8 cellular contexts compared by ENCODE assay signal in the genomic region with DNA sequence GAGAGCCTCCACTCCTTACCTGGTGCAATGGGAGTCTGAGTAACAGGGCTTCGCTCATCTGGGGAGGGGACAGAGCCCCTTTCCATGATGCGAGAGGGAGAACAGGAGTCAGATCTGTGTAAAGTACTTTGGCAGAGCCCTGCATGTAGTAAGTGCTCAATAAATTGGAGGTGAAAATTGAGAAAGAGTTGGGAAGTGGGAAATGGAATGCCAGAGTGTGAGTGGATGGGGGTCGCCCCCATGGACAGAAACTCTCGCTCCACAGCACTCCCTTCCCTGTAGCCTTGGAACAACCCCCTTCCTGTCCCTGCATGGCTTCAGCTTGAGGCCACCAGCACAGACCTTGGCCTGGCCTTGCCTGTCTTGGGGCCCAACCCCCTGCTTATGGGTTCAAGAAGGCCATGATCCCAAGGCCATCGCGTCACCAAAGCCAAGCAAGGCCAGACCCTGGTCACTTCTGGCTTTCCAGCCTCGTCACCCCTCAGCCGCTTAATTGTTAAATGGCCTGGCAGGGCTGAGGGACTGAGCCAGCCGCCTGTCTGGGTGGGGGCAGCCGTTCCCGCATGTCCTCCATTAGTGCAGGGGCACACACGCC.
DNase-seq lines count a peak whose midpoint lies in the region; ATAC-seq and TF ChIP-seq lines count a peak whose summit lies in the region.

No MANE protein-coding gene starts in this region.

- WGBS in body of pancreas, 2 donors = 82 to 86% methylated on average over 11 to 12 of the region's 12 CpGs
- 90 to 91% methylated on average over 12 of the region's 12 CpGs for WGBS in sigmoid colon, 2 donors

- intact Hi-C loops in body of pancreas (cut with DNase I) (no loop called here), sigmoid colon (cut with DNase I) (loop anchor here (1.0 kb wide), 1 partner anchor 224 kb away; no protein-coding TSS in a partner anchor)

- TF ChIP-seq CTCF in body of pancreas (IDR thresholded peaks at IDR 0.05) = no peak
- no peak for TF ChIP-seq CTCF in sigmoid colon (IDR thresholded peaks at IDR 0.05)

- no peak overlapping the region for H2AFZ ChIP-seq in ACC112 (ENCODE audit: low read length, unreplicated experiment)

- no peak for TF ChIP-seq EP300 in sigmoid colon (IDR thresholded peaks at IDR 0.05)

- no peaks in the 10 kb centered on the region for H3K79me2 ChIP-seq in ACC112 (ENCODE audit: control insufficient read depth, insufficient read depth, low read length, unreplicated experiment)

- no peak for TF ChIP-seq POLR2A in body of pancreas (IDR thresholded peaks at IDR 0.05)
- no peak for TF ChIP-seq POLR2A in sigmoid colon (IDR thresholded peaks at IDR 0.05)

- no peaks in the 10 kb centered on the region for H3K9me3 ChIP-seq in body of pancreas
- no peaks in the 10 kb centered on the region for H3K9me3 ChIP-seq in sigmoid colon

- ATAC-seq in body of pancreas = no peak

- H3K27me3 ChIP-seq in ACC112 (ENCODE audit: insufficient read depth, low read length) (no peaks in the 10 kb centered on the region), body of pancreas (no peaks in the 10 kb centered on the region), sigmoid colon (no peaks in the 10 kb centered on the region)

- DNase-seq in body of pancreas (peak in 3 of 4 donors; percentile 29 to 36 (median 33)), islet precursor cell (peak; percentile 48), sigmoid colon (no peak), cerebellum (ENCODE audit: low spot score) (no peak), OCI-M1 (lab: John Stamatoyannopoulos, UW) (no peak), NCI-H2081 (lab: John Stamatoyannopoulos, UW) (no peak)
- DNase-seq in activated CD4-positive, alpha-beta T cell treated with anti-CD3 and anti-CD28 coated beads, Interleukin-2, amount 50 U/mL, for 48 hours = no peak

- H3K27ac ChIP-seq in ACC112 (ENCODE audit: low read depth, low read length) (peak overlapping the region; percentile 97), body of pancreas (peak overlapping the region; percentile 88 to 99 (median 96)), sigmoid colon (peak overlapping the region; percentile 91 to 100 (median 96))

- H3K4me3 ChIP-seq in ACC112 (ENCODE audit: low read depth, low read length) (peak overlapping the region; percentile 30; the same call in 1 of the 2 replicates), body of pancreas (no peak overlapping the region), sigmoid colon (peak overlapping the region in 1 of 4 donors; percentile 3)

- no peaks in the 10 kb centered on the region for H3K36me3 ChIP-seq in ACC112 (ENCODE audit: insufficient read depth, low read length)
- no peaks in the 10 kb centered on the region for H3K36me3 ChIP-seq in body of pancreas (replicated peaks in 1 of 2; ENCODE audit: insufficient read depth in 1 of 2, low read depth in 2 of 2)
- no peaks in the 10 kb centered on the region for H3K36me3 ChIP-seq in sigmoid colon

- H3K4me1 ChIP-seq in ACC112 (ENCODE audit: control insufficient read depth, insufficient read depth, low read length, unreplicated experiment) = peaks cover 24% of the 10 kb centered on the region
- peaks cover 55% of the 10 kb centered on the region for H3K4me1 ChIP-seq in body of pancreas
- H3K4me1 ChIP-seq in sigmoid colon = peaks cover 0 to 35% (median 27%) of the 10 kb centered on the region in 4 donors

Comparison
In these comparisons a context has a peak if more than half of its experiments do, and no peak if none do; other contexts are left out.
1. DNase-seq: peak in body of pancreas (3 of 4) and islet precursor cell (single experiment); none in sigmoid colon (single experiment), cerebellum (single experiment), OCI-M1 (single experiment), activated CD4-positive, alpha-beta T cell treated with anti-CD3 and anti-CD28 coated beads, Interleukin-2, amount 50 U/mL, for 48 hours (0 of 2) and NCI-H2081 (0 of 2).
2. Peak in every context shown above with its lines, with median percentiles within 50 percentile points of each other: H3K27ac ChIP-seq.